26 cellular contexts compared by ENCODE assay signal in genomic region chr6:56270812-56271441, GRCh38.
"Had no signal": no experiment of that assay in that cellular context is flagged by ENCODE, and none has a peak within 500 bp of the region (broad histone marks: within the 10 kb centered on the region; RNA-seq: fewer than 3 reads in every experiment).

No MANE protein-coding gene starts in this region.

- H3K27me3 ChIP-seq: stomach, suprapubic skin, testis, thyroid gland, tibial artery, tibial nerve, transverse colon, upper lobe of left lung, upper lobe of right lung, uterus, vagina had no signal

- DNase-seq: stimulated activated CD4-positive, alpha-beta T cell treated with anti-CD3 and anti-CD28 coated beads, Interleukin-2, amount 100 ng/mL, for 48 hours; stimulated activated CD4-positive, alpha-beta T cell treated with anti-CD3 and anti-CD28 coated beads, Interleukin-4, amount 100 ng/mL, for 1 hour; stimulated activated CD4-positive, alpha-beta T cell treated with anti-CD3 and anti-CD28 coated beads, Interleukin-4, amount 100 ng/mL, for 24 hours; stimulated activated CD4-positive, alpha-beta T cell treated with anti-CD3 and anti-CD28 coated beads, Interleukin-4, amount 100 ng/mL, for 4 hours; stimulated activated CD8-positive, alpha-beta memory T cell treated with anti-CD3 and anti-CD28 coated beads, Interleukin-4, amount 100 ng/mL, for 48 hours; stimulated activated naive B cell treated with anti-CD40 and anti-IgM and Interleukin-4, amounts not matched to agents 10 μg/mL and 1 μg/mL and 100 μg/mL, for 72 hours; stimulated activated naive CD4-positive, alpha-beta T cell; stimulated activated naive CD4-positive, alpha-beta T cell treated with Interleukin-2 at 50 U/mL for 16 hours; stimulated activated naive CD8-positive, alpha-beta T cell treated with anti-CD3 and anti-CD28 coated beads, Interleukin-15, amount 100 ng/mL, for 72 hours; stimulated activated naive CD8-positive, alpha-beta T cell treated with anti-CD3 and anti-CD28 coated beads, Interleukin-15, Interleukin-2, amounts not matched to agents 100 U/mL and 50 U/mL, for 24 hours; stomach; substantia nigra; testis; thyroid gland; tibial artery; transverse colon; trophoblast cell; upper lobe of left lung; upper lobe of right lung; uterus had no signal

- H3K27ac ChIP-seq: stomach, suprapubic skin, testis, thoracic aorta, thyroid gland, tibial artery, tibial nerve, transverse colon, upper lobe of left lung, upper lobe of right lung, uterus, vagina had no signal

- H3K4me3 ChIP-seq: stomach, suprapubic skin, testis, thoracic aorta, thyroid gland, tibial artery, tibial nerve, transverse colon, upper lobe of left lung, upper lobe of right lung, uterus, vagina had no signal

- ATAC-seq: stimulated activated effector memory CD8-positive, alpha-beta T cell treated with anti-CD3 and anti-CD28 coated beads, Interleukin-12 subunit alpha, Interleukin-12 subunit beta, amount 100 ng/mL, for 72 hours; stimulated activated memory B cell treated with anti-CD40 and anti-IgM and Interleukin-4, amounts not matched to agents 10 μg/mL and 1 μg/mL and 100 μg/mL, for 72 hours; stimulated activated naive B cell treated with anti-CD40 and anti-IgM and Interleukin-4, amounts not matched to agents 10 μg/mL and 1 μg/mL and 100 μg/mL, for 72 hours; stimulated activated naive CD8-positive, alpha-beta T cell treated with anti-CD3 and anti-CD28 coated beads, Interleukin-15, amount 100 ng/mL, for 72 hours; stimulated activated naive CD8-positive, alpha-beta T cell treated with anti-CD3 and anti-CD28 coated beads, Interleukin-15, Interleukin-2, amounts not matched to agents 100 U/mL and 50 U/mL, for 24 hours; upper lobe of right lung had no signal

- H3K36me3 ChIP-seq: stomach, suprapubic skin, thoracic aorta, thyroid gland, tibial artery, tibial nerve, transverse colon, upper lobe of left lung, upper lobe of right lung, uterus, vagina had no signal

- H3K4me1 ChIP-seq: stomach, suprapubic skin, testis, thyroid gland, tibial artery, tibial nerve, transverse colon, upper lobe of left lung, upper lobe of right lung, uterus, vagina had no signal

- H3K9me3 ChIP-seq: suprapubic skin, testis, thyroid gland, upper lobe of right lung, vagina had no signal
